Comparison of ENCODE assay signal across 8 cellular contexts in genomic region chr1:9249534-9250335, GRCh38. TPM values are rescaled to one million over a fixed set of nuclear protein-coding genes. Genes with fewer than 3 reads are reported as not detected.
DNase-seq lines count a peak whose midpoint lies in the region; ATAC-seq and TF ChIP-seq lines count a peak whose summit lies in the region.

No MANE protein-coding gene starts in this region.

- CTCF ChIA-PET in activated CD4-positive, alpha-beta T cell treated with anti-CD3 and anti-CD28 coated beads for 36 hours (lab: Charles Lee) = interaction anchor here (0.6 to 1.5 kb wide), 8 partner anchors 15 to 241 kb away, joined by 3 to 6 read pairs (median 4); partner anchors contain the start of gene H6PD

- H3K36me3 Mint-ChIP-seq in activated CD4-positive, alpha-beta T cell treated with anti-CD3 and anti-CD28 coated beads for 36 hours (ENCODE audit: low read depth) = peaks cover 2% of the 10 kb centered on the region
- peaks cover 13% of the 10 kb centered on the region for H3K36me3 Mint-ChIP-seq in mesothelial cell of epicardium

- no peaks in the 10 kb centered on the region for H3K9me3 Mint-ChIP-seq in activated CD4-positive, alpha-beta T cell treated with anti-CD3 and anti-CD28 coated beads for 36 hours (ENCODE audit: low read depth)
- no peaks in the 10 kb centered on the region for H3K9me3 Mint-ChIP-seq in mesothelial cell of epicardium

- POLR2A ChIA-PET in activated CD4-positive, alpha-beta T cell treated with anti-CD3 and anti-CD28 coated beads for 36 hours (lab: Charles Lee) = no interaction called here

- no peaks in the 10 kb centered on the region for H3K27me3 ChIP-seq in transverse colon

- H3K9me3 ChIP-seq in transverse colon = no peaks in the 10 kb centered on the region

- no peak for TF ChIP-seq POLR2A in transverse colon (IDR thresholded peaks at IDR 0.05)

- no peak overlapping the region for H3K27ac Mint-ChIP-seq in activated CD4-positive, alpha-beta T cell treated with anti-CD3 and anti-CD28 coated beads for 36 hours
- no peak overlapping the region for H3K27ac Mint-ChIP-seq in mesothelial cell of epicardium

- ATAC-seq in activated CD4-positive, alpha-beta T cell treated with anti-CD3 and anti-CD28 coated beads for 36 hours = peak; percentile 79

- no peak overlapping the region for H3K4me3 Mint-ChIP-seq in activated CD4-positive, alpha-beta T cell treated with anti-CD3 and anti-CD28 coated beads for 36 hours
- H3K4me3 Mint-ChIP-seq in mesothelial cell of epicardium = no peak overlapping the region

- peaks cover 4 to 49% (median 17%) of the 10 kb centered on the region in 4 donors for H3K4me1 ChIP-seq in transverse colon

- H3K4me3 ChIP-seq in coronary artery = peak overlapping the region; percentile 28
- H3K4me3 ChIP-seq in transverse colon = no peak overlapping the region

- WGBS in transverse colon (ENCODE audit: low coverage in 1 of 2), 2 donors = 74% methylated on average over 15 of the region's 15 CpGs; no CpG with 5 or more reads in 1 of the 2 donors

- no peaks in the 10 kb centered on the region for H3K36me3 ChIP-seq in transverse colon

- H3K27ac ChIP-seq in coronary artery = peak overlapping the region; percentile 49 to 87
- H3K27ac ChIP-seq in transverse colon = peak overlapping the region; percentile 3 to 72 (median 21)

- peaks cover 7% of the 10 kb centered on the region for H3K4me1 Mint-ChIP-seq in activated CD4-positive, alpha-beta T cell treated with anti-CD3 and anti-CD28 coated beads for 36 hours
- peaks cover 35% of the 10 kb centered on the region for H3K4me1 Mint-ChIP-seq in mesothelial cell of epicardium

- TF ChIP-seq EP300 in transverse colon (IDR thresholded peaks at IDR 0.05; ENCODE audit: low read depth) = no peak

- no peaks in the 10 kb centered on the region for H3K27me3 Mint-ChIP-seq in activated CD4-positive, alpha-beta T cell treated with anti-CD3 and anti-CD28 coated beads for 36 hours
- H3K27me3 Mint-ChIP-seq in mesothelial cell of epicardium (ENCODE audit: low read depth) = no peaks in the 10 kb centered on the region

- intact Hi-C loops in activated CD4-positive, alpha-beta T cell treated with anti-CD3 and anti-CD28 coated beads for 36 hours (cut with DNase I, micrococcal nuclease) = loop anchor here in 1 of 2 experiments (1.0 kb wide), 3 partner anchors 68 to 139 kb away; no protein-coding TSS in a partner anchor
- intact Hi-C loops in transverse colon (cut with DNase I; ENCODE audit: low total_unique reads) = no loop called here

- DNase-seq in activated CD4-positive, alpha-beta T cell treated with anti-CD3 and anti-CD28 coated beads for 36 hours = peak; percentile 68
- DNase-seq in activated CD4-positive, alpha-beta T cell treated with anti-CD3 and anti-CD28 coated beads for 1 hour = no peak
- DNase-seq in SHP77 (lab: John Stamatoyannopoulos, UW) = peak; percentile 75 to 76
- DNase-seq in coronary artery (ENCODE audit: low spot score) = no peak
- no peak for DNase-seq in mesothelial cell of epicardium (ENCODE audit: low spot score in 2 of 2, unreplicated experiment in 2 of 2)
- DNase-seq in transverse colon = peak; percentile 52
- DNase-seq in A172 (ENCODE audit: low spot score) = no peak
- no peak for DNase-seq in T-helper 9 cell

- in situ Hi-C loops in transverse colon (cut with MboI; ENCODE audit: low pct_ligation_motif_present in 1 of 4, low pct_unique_long_range_greater_than_20kb in 1 of 4, low sequenced_read_pairs in 3 of 4) = no loop called here

- TF ChIP-seq CTCF in coronary artery (IDR thresholded peaks at IDR 0.05) (peak; percentile 40), mesothelial cell of epicardium (IDR thresholded peaks at IDR 0.05; ENCODE audit: unreplicated experiment) (peak; percentile 22), transverse colon (IDR thresholded peaks at IDR 0.05) (peak; percentile 31 to 71 (median 44))

RNA-seq across cellular contexts. Expression of gene H6PD, which starts 15.2 kb away (rescaled TPM):
- total RNA-seq in activated CD4-positive, alpha-beta T cell treated with anti-CD3 and anti-CD28 coated beads for 36 hours = 1 to 10 TPM; 8.8 to 9.6 TPM
- total RNA-seq in mesothelial cell of epicardium = 71.2 to 74.6 TPM (median 73.1 TPM) in 3 replicates
- 10 to 100 TPM; 24.1 to 49.4 (median 26.7) TPM for total RNA-seq in transverse colon
- total RNA-seq in A172 (2014; rRNA removed; shearing (Covaris generic)) = 8.6 and 10.2 TPM in 2 replicates

RNA-seq across cellular contexts. Expression of gene SPSB1, which starts 43.0 kb away (rescaled TPM):
- 1 to 10 TPM; 5.7 to 6.8 TPM for total RNA-seq in activated CD4-positive, alpha-beta T cell treated with anti-CD3 and anti-CD28 coated beads for 36 hours
- total RNA-seq in mesothelial cell of epicardium (22.0 to 24.8 TPM (median 23.9 TPM) in 3 replicates), transverse colon (10 to 100 TPM; 40.0 to 82.1 (median 52.6) TPM)
- 8.7 and 15.0 TPM in 2 replicates for total RNA-seq in A172 (2014; rRNA removed; shearing (Covaris generic))

Comparison
In these comparisons a context has a peak if more than half of its experiments do, and no peak if none do; other contexts are left out.
1. DNase-seq: peak in activated CD4-positive, alpha-beta T cell treated with anti-CD3 and anti-CD28 coated beads for 36 hours (single experiment), SHP77 (2 of 2) and transverse colon (single experiment); none in activated CD4-positive, alpha-beta T cell treated with anti-CD3 and anti-CD28 coated beads for 1 hour (single experiment), coronary artery (single experiment), mesothelial cell of epicardium (0 of 2), A172 (single experiment) and T-helper 9 cell (single experiment).
2. Peak in every context shown above with its lines, with median percentiles within 50 percentile points of each other: CTCF ChIP-seq.